8 cellular contexts compared by ENCODE assay signal in genomic region chr16:85569615-85570212, GRCh38. TPM values are rescaled to one million over a fixed set of nuclear protein-coding genes. Genes with fewer than 3 reads are reported as not detected.
DNase-seq lines count a peak whose midpoint lies in the region; ATAC-seq and TF ChIP-seq lines count a peak whose summit lies in the region.

No MANE protein-coding gene starts in this region.

- H3K27me3 ChIP-seq in CD4-positive, alpha-beta T cell (ENCODE audit: control insufficient read depth, insufficient read depth, low read length), result no peaks in the 10 kb centered on the region

- peak overlapping the region; percentile 75 for H3K27ac Mint-ChIP-seq in CD4-positive, alpha-beta T cell
- peak overlapping the region; percentile 89 for H3K27ac Mint-ChIP-seq in activated naive CD8-positive, alpha-beta T cell treated with anti-CD3 and anti-CD28 coated beads for 36 hours
- peak overlapping the region; percentile 87 to 95 (median 91) for H3K27ac Mint-ChIP-seq in naive thymus-derived CD8-positive, alpha-beta T cell

- peaks cover 40% of the 10 kb centered on the region for H3K4me1 Mint-ChIP-seq in CD4-positive, alpha-beta T cell (ENCODE audit: low read depth)
- H3K4me1 Mint-ChIP-seq in activated naive CD8-positive, alpha-beta T cell treated with anti-CD3 and anti-CD28 coated beads for 36 hours, result peaks cover 57% of the 10 kb centered on the region
- H3K4me1 Mint-ChIP-seq in naive thymus-derived CD8-positive, alpha-beta T cell, result peaks cover 44 to 81% (median 78%) of the 10 kb centered on the region in 4 donors

- CTCF ChIA-PET in CD4-positive, alpha-beta T cell (lab: Charles Lee), result interaction anchor here (1.0 kb wide), 1 partner anchor 149 kb away, joined by 3 read pairs; no protein-coding TSS in a partner anchor

- TF ChIP-seq CTCF in CD4-positive, alpha-beta T cell (IDR thresholded peaks at IDR 0.05), result no peak

- no peak for DNase-seq in CD4-positive, alpha-beta T cell
- DNase-seq in NCI-H748 (lab: John Stamatoyannopoulos, UW; ENCODE audit: unreplicated experiment) (peak; percentile 74), germinal center (ENCODE audit: low spot score) (no peak)
- DNase-seq in activated naive CD8-positive, alpha-beta T cell treated with anti-CD3 and anti-CD28 coated beads for 36 hours, result peak; percentile 70
- peak in 8 of 10 donors; percentile 28 to 71 (median 40) for DNase-seq in naive thymus-derived CD8-positive, alpha-beta T cell

- ATAC-seq in CD4-positive, alpha-beta T cell (ENCODE audit: poor library complexity), result peak; percentile 46
- ATAC-seq in GM19035 (IDR thresholded peaks at IDR 0.05; ENCODE audit: unreplicated experiment), result peak; percentile 66
- peak; percentile 52 for ATAC-seq in HG03097 (IDR thresholded peaks at IDR 0.05; ENCODE audit: low FRiP score, unreplicated experiment)
- peak; percentile 58 to 69 for ATAC-seq in naive thymus-derived CD8-positive, alpha-beta T cell
- no peak for ATAC-seq in GM19324 (IDR thresholded peaks at IDR 0.05; ENCODE audit: low FRiP score, unreplicated experiment)

- H3K27ac ChIP-seq in CD4-positive, alpha-beta T cell (ENCODE audit: low read depth, low read length), result no peak overlapping the region

- H3K36me3 Mint-ChIP-seq in CD4-positive, alpha-beta T cell (ENCODE audit: low read depth), result no peaks in the 10 kb centered on the region
- H3K36me3 Mint-ChIP-seq in activated naive CD8-positive, alpha-beta T cell treated with anti-CD3 and anti-CD28 coated beads for 36 hours, result peaks cover 28% of the 10 kb centered on the region
- peaks cover 0 to 7% (median 0%) of the 10 kb centered on the region in 3 donors for H3K36me3 Mint-ChIP-seq in naive thymus-derived CD8-positive, alpha-beta T cell

- peak overlapping the region; percentile 48 for H3K4me3 Mint-ChIP-seq in CD4-positive, alpha-beta T cell
- peak overlapping the region; percentile 51 for H3K4me3 Mint-ChIP-seq in activated naive CD8-positive, alpha-beta T cell treated with anti-CD3 and anti-CD28 coated beads for 36 hours
- H3K4me3 Mint-ChIP-seq in naive thymus-derived CD8-positive, alpha-beta T cell, result peak overlapping the region; percentile 61 to 88 (median 81)

- POLR2A ChIA-PET in CD4-positive, alpha-beta T cell (lab: Charles Lee), result interaction anchor here (3.3 kb wide), 1 partner anchor 15 kb away, joined by 16 read pairs; no protein-coding TSS in a partner anchor
- POLR2A ChIA-PET in naive thymus-derived CD8-positive, alpha-beta T cell (lab: Charles Lee), result interaction anchor here (0.6 to 6.1 kb wide), 4 partner anchors 9 to 49 kb away, joined by 6 to 39 read pairs (median 18); no protein-coding TSS in a partner anchor

- peaks cover 4% of the 10 kb centered on the region for H3K9me3 ChIP-seq in CD4-positive, alpha-beta T cell (ENCODE audit: control insufficient read depth, low read length)

- no peaks in the 10 kb centered on the region for H3K27me3 Mint-ChIP-seq in CD4-positive, alpha-beta T cell
- H3K27me3 Mint-ChIP-seq in activated naive CD8-positive, alpha-beta T cell treated with anti-CD3 and anti-CD28 coated beads for 36 hours, result no peaks in the 10 kb centered on the region
- H3K27me3 Mint-ChIP-seq in naive thymus-derived CD8-positive, alpha-beta T cell, result no peaks in the 10 kb centered on the region

- H3K9me3 Mint-ChIP-seq in CD4-positive, alpha-beta T cell, result no peaks in the 10 kb centered on the region
- peaks cover 5% of the 10 kb centered on the region for H3K9me3 Mint-ChIP-seq in activated naive CD8-positive, alpha-beta T cell treated with anti-CD3 and anti-CD28 coated beads for 36 hours
- H3K9me3 Mint-ChIP-seq in naive thymus-derived CD8-positive, alpha-beta T cell, result peaks cover 0 to 9% (median 0%) of the 10 kb centered on the region in 9 donors

- intact Hi-C loops in CD4-positive, alpha-beta T cell (cut with DNase I, micrococcal nuclease), result no loop called here

RNA-seq across cellular contexts. Expression of gene GSE1, which starts 43.4 kb away (rescaled TPM):
- total RNA-seq in CD4-positive, alpha-beta T cell, result 10 to 100 TPM; 11.7 to 13.7 TPM
- total RNA-seq in activated naive CD8-positive, alpha-beta T cell treated with anti-CD3 and anti-CD28 coated beads for 36 hours, result 10 to 100 TPM; 25.1 to 27.6 TPM
- 10 to 100 TPM; 53.8 to 56.2 TPM for total RNA-seq in naive thymus-derived CD8-positive, alpha-beta T cell
- polyA plus RNA-seq in naive thymus-derived CD8-positive, alpha-beta T cell, result 1 to 10 TPM; 1.5 to 2.9 (median 2.0) TPM

Comparison
In these comparisons a context has a peak if more than half of its experiments do, and no peak if none do; other contexts are left out.
1. DNase-seq: peak in NCI-H748 (single experiment), activated naive CD8-positive, alpha-beta T cell treated with anti-CD3 and anti-CD28 coated beads for 36 hours (single experiment) and naive thymus-derived CD8-positive, alpha-beta T cell (8 of 10); none in CD4-positive, alpha-beta T cell (0 of 10) and germinal center (single experiment).
2. Peak in every context shown above with its lines, with median percentiles within 50 percentile points of each other: H3K27ac Mint-ChIP-seq and H3K4me3 Mint-ChIP-seq.